Comparison of ENCODE assay signal across 26 cellular contexts in the genomic region with DNA sequence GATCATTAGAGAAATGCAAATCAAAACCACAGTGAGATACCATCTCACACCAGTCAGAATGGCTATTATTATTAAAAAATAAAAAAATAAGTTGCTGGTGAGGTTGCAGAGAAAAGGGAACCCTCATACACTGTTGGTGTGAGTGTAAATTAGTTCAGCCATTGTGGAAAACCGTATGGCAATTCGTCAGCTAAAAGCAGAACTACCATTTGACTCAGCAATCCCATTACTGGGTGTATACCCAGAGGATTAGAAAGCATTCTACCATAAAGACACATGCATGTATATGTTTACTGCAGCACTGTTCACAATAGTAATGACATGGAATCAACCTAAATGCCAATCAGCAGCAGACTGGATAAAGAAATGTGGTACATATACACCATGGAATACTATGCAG.
A peak's percentile ranks its signal among the peaks of the same experiment; 100 is the strongest.
DNase-seq lines count a peak whose midpoint lies in the region; ATAC-seq lines count a peak whose summit lies in the region.
"Had no signal": no experiment of that assay in that cellular context is flagged by ENCODE, and none has a peak within 500 bp of the region (broad histone marks: within the 10 kb centered on the region; RNA-seq: fewer than 3 reads in every experiment).

No MANE protein-coding gene starts in this region.

- H3K27ac Mint-ChIP-seq in stimulated activated naive B cell treated with anti-CD40 and anti-IgM and Interleukin-4, amounts not matched to agents 10 μg/mL and 1 μg/mL and 100 μg/mL, for 72 hours = no peak overlapping the region
- H3K27ac Mint-ChIP-seq: activated CD4-positive, alpha-beta T cell treated with anti-CD3 and anti-CD28 coated beads for 36 hours; activated naive CD8-positive, alpha-beta T cell; progenitor cell of endocrine pancreas; T-helper 1 cell treated with Interleukin-12 subunit alpha and Interleukin-12 subunit beta and Interleukin-4 antibody, amounts not matched to agents 30 μg/mL and 1 μg/mL, for 36 hours had no signal

- peaks cover 11 to 14% of the 10 kb centered on the region in 2 donors for H3K4me1 Mint-ChIP-seq in stimulated activated naive B cell treated with anti-CD40 and anti-IgM and Interleukin-4, amounts not matched to agents 10 μg/mL and 1 μg/mL and 100 μg/mL, for 72 hours
- H3K4me1 Mint-ChIP-seq: activated CD4-positive, alpha-beta T cell treated with anti-CD3 and anti-CD28 coated beads for 36 hours had no signal

- H3K36me3 Mint-ChIP-seq in stimulated activated naive B cell treated with anti-CD40 and anti-IgM and Interleukin-4, amounts not matched to agents 10 μg/mL and 1 μg/mL and 100 μg/mL, for 72 hours = peaks cover 2 to 17% of the 10 kb centered on the region in 2 donors

- ATAC-seq in GM18909 (IDR thresholded peaks at IDR 0.05; ENCODE audit: poor library complexity, unreplicated experiment) (peak; percentile 76), HG02852 (IDR thresholded peaks at IDR 0.05; ENCODE audit: unreplicated experiment) (peak; percentile 71), HG03432 (IDR thresholded peaks at IDR 0.05; ENCODE audit: unreplicated experiment) (peak; percentile 56), GM21825 (IDR thresholded peaks at IDR 0.05; ENCODE audit: unreplicated experiment) (no peak), GM19452 (IDR thresholded peaks at IDR 0.05; ENCODE audit: unreplicated experiment) (no peak)
- ATAC-seq in stimulated activated naive B cell treated with anti-CD40 and anti-IgM and Interleukin-4, amounts not matched to agents 10 μg/mL and 1 μg/mL and 100 μg/mL, for 72 hours (replicated peaks) = peak; percentile 55 to 64
- ATAC-seq: activated CD4-positive, alpha-beta T cell treated with anti-CD3 and anti-CD28 coated beads for 36 hours; sciatic nerve had no signal

- no peak overlapping the region for H3K4me3 Mint-ChIP-seq in stimulated activated naive B cell treated with anti-CD40 and anti-IgM and Interleukin-4, amounts not matched to agents 10 μg/mL and 1 μg/mL and 100 μg/mL, for 72 hours
- H3K4me3 Mint-ChIP-seq: activated CD4-positive, alpha-beta T cell treated with anti-CD3 and anti-CD28 coated beads for 36 hours; activated naive CD8-positive, alpha-beta T cell; T-helper 1 cell treated with Interleukin-12 subunit alpha and Interleukin-12 subunit beta and Interleukin-4 antibody, amounts not matched to agents 30 μg/mL and 1 μg/mL, for 36 hours had no signal

- H3K27me3 Mint-ChIP-seq in stimulated activated naive B cell treated with anti-CD40 and anti-IgM and Interleukin-4, amounts not matched to agents 10 μg/mL and 1 μg/mL and 100 μg/mL, for 72 hours = peaks cover 4 to 6% of the 10 kb centered on the region in 2 donors
- H3K27me3 Mint-ChIP-seq: progenitor cell of endocrine pancreas had no signal

- DNase-seq in stimulated activated naive B cell treated with anti-CD40 and anti-IgM and Interleukin-4, amounts not matched to agents 10 μg/mL and 1 μg/mL and 100 μg/mL, for 72 hours = no peak
- no peak for DNase-seq in putamen (ENCODE audit: low spot score)
- DNase-seq: activated CD4-positive, alpha-beta T cell treated with anti-CD3 and anti-CD28 coated beads for 36 hours; activated CD8-positive, alpha-beta memory T cell treated with anti-CD3 and anti-CD28 coated beads for 24 hours; activated effector memory CD4-positive, alpha-beta T cell treated with Interleukin-2 at 50 U/mL for 16 hours; anterior cingulate cortex; C1 segment of cervical spinal cord; Caco-2; DMS79 treated with DMSO at 0.1 percent for 48 hours; effector CD4-positive, alpha-beta T cell; GM23248; NCI-H1105 treated with DMSO at 0.1 percent for 48 hours; NCI-H2029; NCI-H2227 treated with DMSO at 0.1 percent for 48 hours; stimulated activated CD4-positive, alpha-beta T cell treated with anti-CD3 and anti-CD28 coated beads, Interleukin-12 subunit alpha, Interleukin-12 subunit beta, amount 100 ng/mL, for 4 hours; stimulated activated CD4-positive, alpha-beta T cell treated with anti-CD3 and anti-CD28 coated beads, Interleukin-4, amount 100 ng/mL, for 4 hours; stimulated activated naive CD4-positive, alpha-beta T cell treated with Interleukin-2 at 50 U/mL for 16 hours had no signal

- H3K9me3 Mint-ChIP-seq in stimulated activated naive B cell treated with anti-CD40 and anti-IgM and Interleukin-4, amounts not matched to agents 10 μg/mL and 1 μg/mL and 100 μg/mL, for 72 hours = peaks cover 19 to 22% of the 10 kb centered on the region in 2 donors

Comparison
In these comparisons a context has a peak if more than half of its experiments do, and no peak if none do; other contexts are left out.
1. ATAC-seq: peak in GM18909 (single experiment), HG02852 (single experiment), HG03432 (single experiment) and stimulated activated naive B cell treated with anti-CD40 and anti-IgM and Interleukin-4, amounts not matched to agents 10 μg/mL and 1 μg/mL and 100 μg/mL, for 72 hours (2 of 2); none in GM21825 (single experiment) and GM19452 (single experiment).